ENCODE assay signal across 1 cellular context in the genomic region with DNA sequence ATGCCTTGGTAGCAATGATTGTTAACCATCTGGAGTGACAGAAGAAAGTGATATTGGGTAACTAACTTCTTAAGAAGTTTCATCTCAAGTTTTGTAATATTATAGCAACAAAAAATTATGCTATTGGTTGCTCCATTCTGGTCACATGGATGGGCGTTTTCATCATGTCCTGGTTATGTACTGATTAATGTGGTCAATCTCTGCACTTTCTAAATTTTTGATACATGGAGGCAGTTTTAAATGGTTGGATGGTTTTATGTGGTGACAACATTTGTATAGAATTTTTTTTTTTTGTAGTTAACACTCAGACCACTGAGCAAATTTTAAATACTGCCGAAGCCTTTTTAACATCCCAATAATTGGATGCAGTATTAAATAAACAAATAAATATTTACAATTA.
TF ChIP-seq lines count a peak whose summit lies in the region.

No MANE protein-coding gene starts in this region.

TF ChIP-seq in SK-N-SH, 30 proteins besides CTCF, POLR2A, EP300 and RAD21 (continued from another document):
- TF ChIP-seq, protein P1, sequence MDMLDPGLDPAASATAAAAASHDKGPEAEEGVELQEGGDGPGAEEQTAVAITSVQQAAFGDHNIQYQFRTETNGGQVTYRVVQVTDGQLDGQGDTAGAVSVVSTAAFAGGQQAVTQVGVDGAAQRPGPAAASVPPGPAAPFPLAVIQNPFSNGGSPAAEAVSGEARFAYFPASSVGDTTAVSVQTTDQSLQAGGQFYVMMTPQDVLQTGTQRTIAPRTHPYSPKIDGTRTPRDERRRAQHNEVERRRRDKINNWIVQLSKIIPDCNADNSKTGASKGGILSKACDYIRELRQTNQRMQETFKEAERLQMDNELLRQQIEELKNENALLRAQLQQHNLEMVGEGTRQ (IDR thresholded peaks at IDR 0.05; ENCODE audit: borderline replicate concordance, low read depth, low read length): no peak
- no peak for TF ChIP-seq RFX5 (IDR thresholded peaks at IDR 0.05; ENCODE audit: low read length)
- no peak for TF ChIP-seq MEF2A (IDR thresholded peaks at IDR 0.05; ENCODE audit: borderline replicate concordance, low read depth)
- TF ChIP-seq MXI1 (IDR thresholded peaks at IDR 0.05; ENCODE audit: low read depth, low read length): no peak
TF ChIP-seq in SK-N-SH: peak in this region for 0.
